Comparison of ENCODE assay signal across 1 cellular context in genomic region chr17:82103588-82104451, GRCh38.
TF ChIP-seq lines count a peak whose summit lies in the region.

No MANE protein-coding gene starts in this region.

TF ChIP-seq in K562, 482 proteins besides CTCF, POLR2A, EP300 and RAD21 (continued from another document):
- no peak for TF ChIP-seq CSDE1 (IDR thresholded peaks at IDR 0.05)
- TF ChIP-seq IRF2 (CRISPR knock-in tag; IDR thresholded peaks at IDR 0.05): no peak
- TF ChIP-seq HMGN3 (IDR thresholded peaks at IDR 0.05; ENCODE audit: borderline replicate concordance, extremely low read depth, insufficient read length, low read depth, low read length): no peak
- TF ChIP-seq ZNF740 (CRISPR knock-in tag; IDR thresholded peaks at IDR 0.05): no peak
- TF ChIP-seq ZNF740 (tag; IDR thresholded peaks at IDR 0.05): no peak
- TF ChIP-seq ZZZ3 (IDR thresholded peaks at IDR 0.05): no peak
- TF ChIP-seq ZNF395 (CRISPR knock-in tag; IDR thresholded peaks at IDR 0.05): peak; percentile 43; the same call in 1 of the 2 replicates
- no peak for TF ChIP-seq NFIC (IDR thresholded peaks at IDR 0.05)
- TF ChIP-seq MYC (IDR thresholded peaks at IDR 0.05; ENCODE audit: low read depth, low read length): peak; percentile 61
- TF ChIP-seq MYC (CRISPR knock-in tag; IDR thresholded peaks at IDR 0.05; ENCODE audit: borderline replicate concordance, low read depth): no peak
- TF ChIP-seq NR2C1 (IDR thresholded peaks at IDR 0.05): peak; percentile 87
- TF ChIP-seq NR2C1 (tag; IDR thresholded peaks at IDR 0.05): peak; percentile 93
- TF ChIP-seq KAT2B (IDR thresholded peaks at IDR 0.05; ENCODE audit: low read depth, low read length): no peak
- no peak for TF ChIP-seq PHTF2 (CRISPR knock-in tag; IDR thresholded peaks at IDR 0.05)
- TF ChIP-seq GATA2 (CRISPR knock-in tag; IDR thresholded peaks at IDR 0.05): peak; percentile 59
- TF ChIP-seq BCOR (IDR thresholded peaks at IDR 0.05): no peak
- no peak for TF ChIP-seq GTF3C2 (IDR thresholded peaks at IDR 0.05; ENCODE audit: borderline replicate concordance, extremely low read depth, insufficient read length)
- TF ChIP-seq CREB1 (IDR thresholded peaks at IDR 0.05): no peak
- no peak for TF ChIP-seq CREB1 (CRISPR knock-in tag; IDR thresholded peaks at IDR 0.05)
- TF ChIP-seq HNRNPLL (IDR thresholded peaks at IDR 0.05; ENCODE audit: low read depth, low read length, poor library complexity, severe bottlenecking): peak; percentile 18
- no peak for TF ChIP-seq ZNF347 (CRISPR knock-in tag; IDR thresholded peaks at IDR 0.05; ENCODE audit: low read depth)
- no peak for TF ChIP-seq EZH2 (IDR thresholded peaks at IDR 0.05; ENCODE audit: borderline replicate concordance, low read depth, low read length)
- no peak for TF ChIP-seq STAT5A (IDR thresholded peaks at IDR 0.05; ENCODE audit: borderline replicate concordance, low read length)
- no peak for TF ChIP-seq ZNF511 (CRISPR knock-in tag; IDR thresholded peaks at IDR 0.05)
- no peak for TF ChIP-seq POLR2B (IDR thresholded peaks at IDR 0.05; ENCODE audit: low read depth, partially characterized antibody)
- TF ChIP-seq HDGF (IDR thresholded peaks at IDR 0.05): no peak
- no peak for TF ChIP-seq RREB1 (CRISPR knock-in tag; IDR thresholded peaks at IDR 0.05)
- no peak for TF ChIP-seq DEAF1 (CRISPR knock-in tag; IDR thresholded peaks at IDR 0.05)
- TF ChIP-seq CEBPZ (IDR thresholded peaks at IDR 0.05; ENCODE audit: borderline replicate concordance, low read depth, low read length): no peak
- no peak for TF ChIP-seq ZNF518B (CRISPR knock-in tag; IDR thresholded peaks at IDR 0.05)
